23 cellular contexts compared by ENCODE assay signal in genomic region chr20:45853484-45853883, GRCh38. TPM values are rescaled to one million over a fixed set of nuclear protein-coding genes. Genes with fewer than 3 reads are reported as not detected.
DNase-seq lines count a peak whose midpoint lies in the region; TF ChIP-seq lines count a peak whose summit lies in the region.
"Had no signal": no experiment of that assay in that cellular context is flagged by ENCODE, and none has a peak within 500 bp of the region (broad histone marks: within the 10 kb centered on the region; RNA-seq: fewer than 3 reads in every experiment).

No MANE protein-coding gene starts in this region.

- WGBS in mammary epithelial cell (ENCODE audit: low coverage, missing lambda C conversion rate): 93% methylated on average over 2 of the region's 2 CpGs
- no CpG with 5 or more reads among the region's 2 CpGs for WGBS in mesendoderm (ENCODE audit: extremely low coverage, insufficient coverage, low lambda C conversion rate)

- H3K4me1 Mint-ChIP-seq in MCF 10A (ENCODE audit: insufficient read depth, unreplicated experiment) (no peaks in the 10 kb centered on the region), brain (peaks cover 50% of the 10 kb centered on the region)
- H3K4me1 Mint-ChIP-seq in activated T-cell treated with anti-CD3 and anti-CD28 coated beads, Interleukin-2, amount 50 U/mL, for 24 hours (ENCODE audit: low read depth): peaks cover 40% of the 10 kb centered on the region

- no peak overlapping the region for H2BK5ac ChIP-seq in mesendoderm (ENCODE audit: low read length)

- H3K18ac ChIP-seq in mesendoderm (ENCODE audit: low read length): no peak overlapping the region

- no peak overlapping the region for H2AFZ ChIP-seq in mammary epithelial cell (ENCODE audit: low read depth, low read length)
- H2AFZ ChIP-seq in MM.1S (ENCODE audit: low read length): no peak overlapping the region

- TF ChIP-seq CTCF in MCF 10A (IDR thresholded peaks at IDR 0.05; ENCODE audit: unreplicated experiment) (no peak), mammary epithelial cell (conservative IDR thresholded peaks at IDR 0.05 in 1 of 2, IDR thresholded peaks at IDR 0.05 in 1 of 2; ENCODE audit: extremely low read depth in 1 of 2, insufficient read depth in 1 of 2, low read depth in 1 of 2, low read length in 2 of 2) (no peak), brain (conservative IDR thresholded peaks at IDR 0.05) (no peak), MM.1S (IDR thresholded peaks at IDR 0.05; ENCODE audit: low read length) (no peak)

- H3K79me2 ChIP-seq in mammary epithelial cell (ENCODE audit: insufficient read depth, low read length) (peaks cover 24% of the 10 kb centered on the region), MM.1S (ENCODE audit: low read length) (peaks cover 30% of the 10 kb centered on the region), mesendoderm (ENCODE audit: control insufficient read depth, insufficient read depth, low read length) (peaks cover 2% of the 10 kb centered on the region)

- no peaks in the 10 kb centered on the region for H4K20me1 ChIP-seq in mammary epithelial cell (ENCODE audit: insufficient read depth, low read length)
- no peaks in the 10 kb centered on the region for H4K20me1 ChIP-seq in MM.1S (ENCODE audit: insufficient read depth, low read length)

- no peak overlapping the region for H4K5ac ChIP-seq in mesendoderm (ENCODE audit: low read length)

- H3K4me3 Mint-ChIP-seq in MCF 10A (ENCODE audit: unreplicated experiment) (no peak overlapping the region), brain (peak overlapping the region; percentile 17 to 79 (median 30))
- H3K4me3 Mint-ChIP-seq in activated T-cell treated with anti-CD3 and anti-CD28 coated beads, Interleukin-2, amount 50 U/mL, for 24 hours: no peak overlapping the region
- H3K4me3 Mint-ChIP-seq: HFFc6 had no signal

- H3K23ac ChIP-seq in mesendoderm (ENCODE audit: low read length): no peak overlapping the region

- no peak overlapping the region for H3K56ac ChIP-seq in mesendoderm (ENCODE audit: low read length)

- DNase-seq in MCF 10A (ENCODE audit: unreplicated experiment) (no peak), mammary epithelial cell (no peak), iPS-NIHi11 (ENCODE audit: low spot score) (peak; percentile 24), MM.1S (no peak), mucosa of gallbladder (ENCODE audit: low spot score) (no peak), mesendoderm (no peak)
- no peak for DNase-seq in activated T-cell treated with anti-CD3 and anti-CD28 coated beads, Interleukin-2, amount 50 U/mL, for 24 hours
- DNase-seq: 8988T, AML-193, C1 segment of cervical spinal cord, GDM1, HFFc6, IMR-90, NCI-H1048, NCI-H1436, NCI-H187 treated with DMSO at 0.1 percent for 48 hours, NCI-H2107, NCI-H446 treated with DMSO at 0.1 percent for 48 hours, NCI-H526 treated with DMSO at 0.1 percent for 48 hours, Right ventricle myocardium superior had no signal

- H4K8ac ChIP-seq in mesendoderm (ENCODE audit: low read depth, low read length): no peak overlapping the region

- H2AK5ac ChIP-seq in mesendoderm (ENCODE audit: low read length): no peak overlapping the region

- H3K79me1 ChIP-seq in mesendoderm (ENCODE audit: low read length): peaks cover 3% of the 10 kb centered on the region

- H3K27me3 Mint-ChIP-seq in MCF 10A (ENCODE audit: insufficient read depth, unreplicated experiment) (no peaks in the 10 kb centered on the region), brain (peaks cover 5% of the 10 kb centered on the region)
- no peaks in the 10 kb centered on the region for H3K27me3 Mint-ChIP-seq in activated T-cell treated with anti-CD3 and anti-CD28 coated beads, Interleukin-2, amount 50 U/mL, for 24 hours

- peaks cover 2% of the 10 kb centered on the region for H3K36me3 ChIP-seq in mammary epithelial cell (ENCODE audit: insufficient read depth, low read length)
- H3K36me3 ChIP-seq in MM.1S (replicated peaks; ENCODE audit: insufficient read depth, low read length): no peaks in the 10 kb centered on the region
- no peaks in the 10 kb centered on the region for H3K36me3 ChIP-seq in mesendoderm (ENCODE audit: control insufficient read depth, insufficient read depth, low read length)

- POLR2A ChIA-PET in MCF 10A (lab: Yijun Ruan, JAX): interaction anchor here (0.6 to 1.7 kb wide), 3 partner anchors 21 to 41 kb away, joined by 3 to 8 read pairs (median 3); partner anchors contain the start of gene ZSWIM1

- no peaks in the 10 kb centered on the region for H3K9me2 ChIP-seq in MM.1S (replicated peaks; ENCODE audit: insufficient read depth, low read length)

- H3K9me3 ChIP-seq in mammary epithelial cell (replicated peaks; ENCODE audit: insufficient read depth, low read length): no peaks in the 10 kb centered on the region
- no peaks in the 10 kb centered on the region for H3K9me3 ChIP-seq in MM.1S (replicated peaks; ENCODE audit: insufficient read depth, low read length)

- BruUV-seq in MCF 10A (replicated peaks; lab: Mats Ljungman, UMichigan): no TSS peak
- BruUV-seq in mammary epithelial cell (replicated peaks; lab: Mats Ljungman, UMichigan): no TSS peak

- no peaks in the 10 kb centered on the region for H3K9me3 Mint-ChIP-seq in MCF 10A (ENCODE audit: unreplicated experiment)
- H3K9me3 Mint-ChIP-seq in brain: peaks cover 0 to 1% (median 0%) of the 10 kb centered on the region in 5 experiments
- H3K9me3 Mint-ChIP-seq in activated T-cell treated with anti-CD3 and anti-CD28 coated beads, Interleukin-2, amount 50 U/mL, for 24 hours: no peaks in the 10 kb centered on the region
- H3K9me3 Mint-ChIP-seq: HFFc6 had no signal

- no peak overlapping the region for H2BK15ac ChIP-seq in mesendoderm (replicated peaks; ENCODE audit: low read depth)

- dilution Hi-C loops in mammary epithelial cell (cut with HindIII; ENCODE audit: low sequenced_read_pairs): no loop called here

- peaks cover 30% of the 10 kb centered on the region for H3K36me3 Mint-ChIP-seq in MCF 10A (ENCODE audit: insufficient read depth, unreplicated experiment)
- peaks cover 49% of the 10 kb centered on the region for H3K36me3 Mint-ChIP-seq in brain
- H3K36me3 Mint-ChIP-seq in activated T-cell treated with anti-CD3 and anti-CD28 coated beads, Interleukin-2, amount 50 U/mL, for 24 hours (ENCODE audit: low read depth): peaks cover 64% of the 10 kb centered on the region

- H3K4me2 ChIP-seq in mammary epithelial cell (ENCODE audit: insufficient read depth, low read depth, low read length) (no peak overlapping the region), MM.1S (ENCODE audit: low read depth, low read length) (no peak overlapping the region), mesendoderm (ENCODE audit: low read length) (no peak overlapping the region)
- H3K4me2 ChIP-seq: KMS-11 had no signal

- no peaks in the 10 kb centered on the region for H3F3A ChIP-seq in MM.1S (ENCODE audit: insufficient read depth, low read length)

- H3K27me3 ChIP-seq in mammary epithelial cell (ENCODE audit: insufficient read depth, low read length) (no peaks in the 10 kb centered on the region), MM.1S (replicated peaks; ENCODE audit: insufficient read depth, low read length) (no peaks in the 10 kb centered on the region), mesendoderm (ENCODE audit: insufficient read depth, low read length, poor library complexity) (no peaks in the 10 kb centered on the region)

- no peak overlapping the region for H2BK120ac ChIP-seq in mesendoderm (ENCODE audit: low read depth, low read length)

- in situ Hi-C loops in mammary epithelial cell (cut with MboI; ENCODE audit: low sequenced_read_pairs in 2 of 2): no loop called here

- H3K9ac ChIP-seq in mammary epithelial cell (ENCODE audit: insufficient read depth, low read length) (no peak overlapping the region), MM.1S (ENCODE audit: low read length) (no peak overlapping the region), mesendoderm (ENCODE audit: low read length) (no peak overlapping the region)
- H3K9ac ChIP-seq: KMS-11 had no signal

- H3K4ac ChIP-seq in mesendoderm (ENCODE audit: low read depth, low read length): no peak overlapping the region

- H3K27ac Mint-ChIP-seq in MCF 10A (ENCODE audit: low read depth, unreplicated experiment): peak overlapping the region; percentile 12
- peak overlapping the region in 2 of 5 experiments; percentile 9 to 32 for H3K27ac Mint-ChIP-seq in brain
- H3K27ac Mint-ChIP-seq in activated T-cell treated with anti-CD3 and anti-CD28 coated beads, Interleukin-2, amount 50 U/mL, for 24 hours: no peak overlapping the region
- H3K27ac Mint-ChIP-seq: HFFc6 had no signal

- intact Hi-C loops in MCF 10A (cut with micrococcal nuclease) (no loop called here), mammary epithelial cell (cut with micrococcal nuclease) (no loop called here)

- CTCF ChIA-PET in MCF 10A (lab: Yijun Ruan, JAX) (interaction anchor here (1.8 to 1.9 kb wide), 2 partner anchors 55 to 109 kb away, joined by 6 to 7 read pairs; no protein-coding TSS in a partner anchor), mammary epithelial cell (lab: Charles Lee; ENCODE audit: low non-redundant PET) (no interaction called here)

- H3K4me1 ChIP-seq in mammary epithelial cell (ENCODE audit: insufficient read depth, low read length) (peaks cover 3% of the 10 kb centered on the region), MM.1S (ENCODE audit: low read length) (peaks cover 5% of the 10 kb centered on the region), mesendoderm (ENCODE audit: control insufficient read depth, low read depth, low read length) (no peaks in the 10 kb centered on the region)

- H3K4me3 ChIP-seq in mammary epithelial cell (replicated peaks in 1 of 3; ENCODE audit: insufficient read depth in 1 of 3, low read depth in 2 of 3, low read length in 3 of 3): no peak overlapping the region
- no peak overlapping the region for H3K4me3 ChIP-seq in MM.1S (ENCODE audit: low read length)
- H3K4me3 ChIP-seq in mesendoderm (ENCODE audit: low read length): no peak overlapping the region

- H3K27ac ChIP-seq in mammary epithelial cell (ENCODE audit: insufficient read depth, low read depth, low read length) (no peak overlapping the region), MM.1S (ENCODE audit: low read length) (no peak overlapping the region), mesendoderm (ENCODE audit: low read depth, low read length) (no peak overlapping the region)
- H3K27ac ChIP-seq: KMS-11 had no signal

RNA-seq across cellular contexts. Expression of gene ACOT8, which starts 3.7 kb away (rescaled TPM):
- total RNA-seq in MCF 10A (2022) (19.5 and 20.1 TPM in 2 replicates), mammary epithelial cell (10 to 100 TPM; 22.3 to 34.0 TPM), mucosa of gallbladder (35.7 TPM)
- polyA plus RNA-seq in mammary epithelial cell (38.5 TPM), brain (ENCODE audit: insufficient read depth, low read depth, low replicate concordance) (69.7 TPM)
- polyA minus RNA-seq in mammary epithelial cell: 18.4 TPM
- polyA plus RNA-seq in mesendoderm (2013, experiment 1 of 2): 15.0 TPM
- 15.0 TPM for polyA plus RNA-seq in mesendoderm (2013, experiment 2 of 2)

RNA-seq across cellular contexts. Expression of gene ZSWIM3, which starts 3.9 kb away (rescaled TPM):
- total RNA-seq in MCF 10A (2022): 1.4 and 2.4 TPM in 2 replicates
- total RNA-seq in mammary epithelial cell: 1 to 10 TPM; 1.9 to 5.8 TPM
- polyA plus RNA-seq in mammary epithelial cell: 3.1 TPM
- 2.3 TPM for polyA minus RNA-seq in mammary epithelial cell
- polyA plus RNA-seq in brain (ENCODE audit: insufficient read depth, low read depth, low replicate concordance): 3.6 TPM
- total RNA-seq in mucosa of gallbladder: 4.7 TPM
- 1.9 TPM for polyA plus RNA-seq in mesendoderm (2013, experiment 1 of 2)
- polyA plus RNA-seq in mesendoderm (2013, experiment 2 of 2): 1.7 TPM

RNA-seq across cellular contexts. Expression of gene SNX21, which starts 19.9 kb away (rescaled TPM):
- total RNA-seq in MCF 10A (2022): 8.5 and 13.9 TPM in 2 replicates
- 10 to 100 TPM; 14.1 to 34.5 TPM for total RNA-seq in mammary epithelial cell
- polyA plus RNA-seq in mammary epithelial cell: 9.5 TPM
- 3.6 TPM for polyA minus RNA-seq in mammary epithelial cell
- polyA plus RNA-seq in brain (ENCODE audit: insufficient read depth, low read depth, low replicate concordance): 18.8 TPM
- 34.6 TPM for total RNA-seq in mucosa of gallbladder
- polyA plus RNA-seq in mesendoderm (2013, experiment 1 of 2): 5.7 TPM
- 5.7 TPM for polyA plus RNA-seq in mesendoderm (2013, experiment 2 of 2)

RNA-seq across cellular contexts. Expression of gene TNNC2, which starts 26.4 kb away (rescaled TPM):
- total RNA-seq in MCF 10A (2022) (0.79 TPM in 1 of 2 replicates, not detected in the other), mammary epithelial cell (not detected), mucosa of gallbladder (0.81 TPM)
- polyA plus RNA-seq in mammary epithelial cell (0.18 TPM), brain (ENCODE audit: insufficient read depth, low read depth, low replicate concordance) (2.9 TPM)
- not detected for polyA minus RNA-seq in mammary epithelial cell
- 2.9 TPM for polyA plus RNA-seq in mesendoderm (2013, experiment 1 of 2)
- polyA plus RNA-seq in mesendoderm (2013, experiment 2 of 2): 3.8 TPM
- total RNA-seq: Daoy, HFFc6, IMR-90 had no signal

RNA-seq across cellular contexts. Expression of gene ZSWIM1, which starts 27.5 kb away (rescaled TPM):
- total RNA-seq in MCF 10A (2022) (7.6 and 10.3 TPM in 2 replicates), mammary epithelial cell (1 to 10 TPM; 9.5 to 9.8 TPM), mucosa of gallbladder (14.6 TPM)
- polyA plus RNA-seq in mammary epithelial cell (5.3 TPM), brain (ENCODE audit: insufficient read depth, low read depth, low replicate concordance) (10.1 TPM)
- 27.5 TPM for polyA minus RNA-seq in mammary epithelial cell
- polyA plus RNA-seq in mesendoderm (2013, experiment 1 of 2): 9.1 TPM
- polyA plus RNA-seq in mesendoderm (2013, experiment 2 of 2): 9.5 TPM

Comparison
In these comparisons a context has a peak if more than half of its experiments do, and no peak if none do; other contexts are left out.
1. H3K4me3 Mint-ChIP-seq: peak in brain (5 of 5); none in MCF 10A (single experiment) and activated T-cell treated with anti-CD3 and anti-CD28 coated beads, Interleukin-2, amount 50 U/mL, for 24 hours (single experiment).